24 cellular contexts compared by ENCODE assay signal in the genomic region with DNA sequence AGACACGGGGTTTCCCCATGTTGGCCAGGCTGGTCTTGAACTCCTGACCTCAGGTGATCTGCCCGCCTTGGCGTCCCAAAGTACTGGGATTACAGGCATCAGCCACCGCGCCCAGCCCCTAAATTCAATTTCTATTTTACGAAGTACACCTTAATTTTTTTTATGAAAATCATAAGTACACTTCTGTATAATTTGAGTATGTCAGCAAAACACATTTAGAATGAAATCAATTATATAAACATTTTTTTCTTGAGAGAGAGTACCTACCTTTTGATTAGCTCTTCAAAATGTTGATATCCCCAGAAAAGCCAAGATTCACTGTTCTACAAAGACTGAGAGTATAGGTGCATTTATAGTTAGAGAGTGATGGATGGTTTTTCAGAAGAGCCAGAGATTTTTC.
"Had no signal": no experiment of that assay in that cellular context is flagged by ENCODE, and none has a peak within 500 bp of the region (broad histone marks: within the 10 kb centered on the region; RNA-seq: fewer than 3 reads in every experiment).

No MANE protein-coding gene starts in this region.

- H3K4me1 ChIP-seq: testis, thyroid gland, transverse colon, upper lobe of left lung, upper lobe of right lung, uterus had no signal

- H3K27ac ChIP-seq: testis, thoracic aorta, thyroid gland, tibial nerve had no signal

- H3K36me3 ChIP-seq: stomach, thoracic aorta, thyroid gland, tibial artery, tibial nerve, transverse colon, upper lobe of left lung, upper lobe of right lung, uterus, vagina had no signal

- H3K9me3 ChIP-seq: stomach, testis, thoracic aorta, thyroid gland, tibial artery, tibial nerve, transverse colon, upper lobe of left lung, upper lobe of right lung, uterus, vagina had no signal

- ATAC-seq: stimulated activated memory B cell treated with anti-CD40 and anti-IgM and Interleukin-4, amounts not matched to agents 10 μg/mL and 1 μg/mL and 100 μg/mL, for 72 hours; stimulated activated naive B cell treated with anti-CD40 and anti-IgM and Interleukin-4, amounts not matched to agents 10 μg/mL and 1 μg/mL and 100 μg/mL, for 72 hours; stimulated activated naive CD8-positive, alpha-beta T cell treated with anti-CD3 and anti-CD28 coated beads, Interleukin-15, amount 100 ng/mL, for 72 hours; stimulated activated naive CD8-positive, alpha-beta T cell treated with anti-CD3 and anti-CD28 coated beads, Interleukin-15, Interleukin-2, amounts not matched to agents 100 U/mL and 50 U/mL, for 24 hours; upper lobe of right lung had no signal

- H3K4me3 ChIP-seq: stomach, testis, thoracic aorta, thyroid gland, tibial artery, tibial nerve, transverse colon, upper lobe of left lung, upper lobe of right lung, uterus, vagina had no signal

- DNase-seq: stimulated activated CD4-positive, alpha-beta T cell treated with anti-CD3 and anti-CD28 coated beads, Interleukin-2, amount 100 ng/mL, for 48 hours; stimulated activated CD4-positive, alpha-beta T cell treated with anti-CD3 and anti-CD28 coated beads, Interleukin-4, amount 100 ng/mL, for 1 hour; stimulated activated CD4-positive, alpha-beta T cell treated with anti-CD3 and anti-CD28 coated beads, Interleukin-4, amount 100 ng/mL, for 24 hours; stimulated activated CD4-positive, alpha-beta T cell treated with anti-CD3 and anti-CD28 coated beads, Interleukin-4, amount 100 ng/mL, for 4 hours; stimulated activated CD8-positive, alpha-beta memory T cell treated with anti-CD3 and anti-CD28 coated beads, Interleukin-4, amount 100 ng/mL, for 48 hours; stimulated activated naive B cell treated with anti-CD40 and anti-IgM and Interleukin-4, amounts not matched to agents 10 μg/mL and 1 μg/mL and 100 μg/mL, for 72 hours; stimulated activated naive CD4-positive, alpha-beta T cell; stimulated activated naive CD4-positive, alpha-beta T cell treated with Interleukin-2 at 50 U/mL for 16 hours; stimulated activated naive CD8-positive, alpha-beta T cell treated with anti-CD3 and anti-CD28 coated beads, Interleukin-15, amount 100 ng/mL, for 72 hours; stimulated activated naive CD8-positive, alpha-beta T cell treated with anti-CD3 and anti-CD28 coated beads, Interleukin-15, Interleukin-2, amounts not matched to agents 100 U/mL and 50 U/mL, for 24 hours; stomach; substantia nigra; testis; thyroid gland; tibial artery; transverse colon; trophoblast cell; upper lobe of left lung; upper lobe of right lung; uterus had no signal

- H3K27me3 ChIP-seq: testis, thyroid gland, tibial artery, tibial nerve, upper lobe of left lung, upper lobe of right lung, uterus, vagina had no signal
